In genomic region chr6:170347091-170347490, GRCh38 we compare ENCODE assay signal across 12 cellular contexts. TPM values are rescaled to one million over a fixed set of nuclear protein-coding genes. Genes with fewer than 3 reads are reported as not detected.
A peak's percentile ranks its signal among the peaks of the same experiment; 100 is the strongest.
DNase-seq lines count a peak whose midpoint lies in the region; ATAC-seq and TF ChIP-seq lines count a peak whose summit lies in the region.
"Had no signal": no experiment of that assay in that cellular context is flagged by ENCODE, and none has a peak within 500 bp of the region (broad histone marks: within the 10 kb centered on the region; RNA-seq: fewer than 3 reads in every experiment).

No MANE protein-coding gene starts in this region.

- no peaks in the 10 kb centered on the region for H3K4me1 ChIP-seq in thyroid gland
- H3K4me1 ChIP-seq: ascending aorta had no signal

- H3K27me3 ChIP-seq in thyroid gland = no peaks in the 10 kb centered on the region
- H3K27me3 ChIP-seq: ascending aorta had no signal

- no peak for TF ChIP-seq CTCF in nephron progenitor cell (IDR thresholded peaks at IDR 0.05)
- TF ChIP-seq CTCF in thyroid gland (IDR thresholded peaks at IDR 0.05) = no peak

- H3K9me3 Mint-ChIP-seq in activated CD4-positive, alpha-beta T cell treated with anti-CD3 and anti-CD28 coated beads, Interleukin-2, amount 10 ng/mL, durations not matched to agents 7 days and 5 days = peaks cover 18% of the 10 kb centered on the region
- H3K9me3 Mint-ChIP-seq in nephron progenitor cell = peaks cover 28% of the 10 kb centered on the region

- WGBS in thyroid gland, 2 donors = 73 to 75% methylated on average over 4 of the region's 4 CpGs

- H3K4me3 Mint-ChIP-seq in activated CD4-positive, alpha-beta T cell treated with anti-CD3 and anti-CD28 coated beads, Interleukin-2, amount 10 ng/mL, durations not matched to agents 7 days and 5 days = peak overlapping the region; percentile 14
- no peak overlapping the region for H3K4me3 Mint-ChIP-seq in nephron progenitor cell

- CTCF ChIA-PET in activated CD4-positive, alpha-beta T cell treated with anti-CD3 and anti-CD28 coated beads, Interleukin-2, amount 10 ng/mL, durations not matched to agents 7 days and 5 days (lab: Charles Lee) = no interaction called here

- no peak for TF ChIP-seq POLR2A in thyroid gland (IDR thresholded peaks at IDR 0.05)

- DNase-seq in activated CD4-positive, alpha-beta T cell treated with anti-CD3 and anti-CD28 coated beads, Interleukin-2, amount 10 ng/mL, durations not matched to agents 7 days and 5 days = no peak
- DNase-seq in activated CD4-positive, alpha-beta T cell treated with anti-CD3 and anti-CD28 coated beads for 1 hour = no peak
- DNase-seq in nephron progenitor cell = no peak
- DNase-seq in left colon = no peak
- no peak for DNase-seq in thyroid gland
- no peak for DNase-seq in GDM1 (lab: John Stamatoyannopoulos, UW)
- DNase-seq: NCI-H1092 treated with DMSO at 0.1 percent for 48 hours had no signal

- H3K4me3 ChIP-seq in thyroid gland (replicated peaks in 1 of 3) = no peak overlapping the region
- H3K4me3 ChIP-seq: ascending aorta, lung had no signal

- peaks cover 60% of the 10 kb centered on the region for H3K36me3 Mint-ChIP-seq in activated CD4-positive, alpha-beta T cell treated with anti-CD3 and anti-CD28 coated beads, Interleukin-2, amount 10 ng/mL, durations not matched to agents 7 days and 5 days (ENCODE audit: low read depth)
- peaks cover 81% of the 10 kb centered on the region for H3K36me3 Mint-ChIP-seq in nephron progenitor cell (ENCODE audit: low read depth)

- ATAC-seq in GM21825 (IDR thresholded peaks at IDR 0.05; ENCODE audit: unreplicated experiment) (peak; percentile 69), HG03521 (IDR thresholded peaks at IDR 0.05; ENCODE audit: unreplicated experiment) (peak; percentile 60), left colon (no peak)

- H3K4me1 Mint-ChIP-seq in activated CD4-positive, alpha-beta T cell treated with anti-CD3 and anti-CD28 coated beads, Interleukin-2, amount 10 ng/mL, durations not matched to agents 7 days and 5 days = peaks cover 40% of the 10 kb centered on the region
- H3K4me1 Mint-ChIP-seq in nephron progenitor cell = peaks cover 41% of the 10 kb centered on the region

- H3K27me3 Mint-ChIP-seq in activated CD4-positive, alpha-beta T cell treated with anti-CD3 and anti-CD28 coated beads, Interleukin-2, amount 10 ng/mL, durations not matched to agents 7 days and 5 days = no peaks in the 10 kb centered on the region
- peaks cover 4% of the 10 kb centered on the region for H3K27me3 Mint-ChIP-seq in nephron progenitor cell (ENCODE audit: low read depth, poor library complexity)

- H3K27ac Mint-ChIP-seq in activated CD4-positive, alpha-beta T cell treated with anti-CD3 and anti-CD28 coated beads, Interleukin-2, amount 10 ng/mL, durations not matched to agents 7 days and 5 days = peak overlapping the region; percentile 76
- peak overlapping the region; percentile 76 for H3K27ac Mint-ChIP-seq in nephron progenitor cell

- peaks cover 21 to 35% of the 10 kb centered on the region in 2 donors for H3K36me3 ChIP-seq in thyroid gland

- intact Hi-C loops in left colon (cut with DNase I, micrococcal nuclease) = no loop called here
- intact Hi-C loops in thyroid gland (cut with DNase I) = no loop called here

- POLR2A ChIA-PET in activated CD4-positive, alpha-beta T cell treated with anti-CD3 and anti-CD28 coated beads, Interleukin-2, amount 10 ng/mL, durations not matched to agents 7 days and 5 days (lab: Charles Lee) = no interaction called here

- H3K27ac ChIP-seq in thyroid gland = no peak overlapping the region
- H3K27ac ChIP-seq: ascending aorta, VCaP had no signal

- H3K9me3 ChIP-seq in thyroid gland = no peaks in the 10 kb centered on the region
- H3K9me3 ChIP-seq: ascending aorta had no signal

RNA-seq across cellular contexts. Expression of gene FAM120B, which starts 40.5 kb away (rescaled TPM):
- 10 to 100 TPM; 29.8 to 33.0 TPM for total RNA-seq in activated CD4-positive, alpha-beta T cell treated with anti-CD3 and anti-CD28 coated beads, Interleukin-2, amount 10 ng/mL, durations not matched to agents 7 days and 5 days
- total RNA-seq in left colon (10 to 100 TPM; 30.3 to 31.1 TPM), thyroid gland (10 to 100 TPM; 26.9 to 38.4 (median 27.7) TPM)

RNA-seq across cellular contexts. Expression of gene DLL1, which starts 56.2 kb away (rescaled TPM):
- total RNA-seq in activated CD4-positive, alpha-beta T cell treated with anti-CD3 and anti-CD28 coated beads, Interleukin-2, amount 10 ng/mL, durations not matched to agents 7 days and 5 days = under 1 TPM; 0.55 to 0.58 TPM
- total RNA-seq in left colon (10 to 100 TPM; 26.6 to 27.8 TPM), thyroid gland (10 to 100 TPM in 3 of 4 donors, 1 to 10 TPM in 1; 6.6 to 14.9 (median 11.5) TPM)

Comparison
In these comparisons a context has a peak if more than half of its experiments do, and no peak if none do; other contexts are left out.
1. RNA of gene DLL1, which starts 56.2 kb away (total RNA-seq): 26.6 to 27.8 TPM in left colon and 6.6 to 14.9 TPM in thyroid gland; 0.55 to 0.58 TPM in activated CD4-positive, alpha-beta T cell treated with anti-CD3 and anti-CD28 coated beads, Interleukin-2, amount 10 ng/mL, durations not matched to agents 7 days and 5 days; every median in the first group is over 4 times any median in the second.